Comparison of ENCODE assay signal across 20 cellular contexts in the genomic region with DNA sequence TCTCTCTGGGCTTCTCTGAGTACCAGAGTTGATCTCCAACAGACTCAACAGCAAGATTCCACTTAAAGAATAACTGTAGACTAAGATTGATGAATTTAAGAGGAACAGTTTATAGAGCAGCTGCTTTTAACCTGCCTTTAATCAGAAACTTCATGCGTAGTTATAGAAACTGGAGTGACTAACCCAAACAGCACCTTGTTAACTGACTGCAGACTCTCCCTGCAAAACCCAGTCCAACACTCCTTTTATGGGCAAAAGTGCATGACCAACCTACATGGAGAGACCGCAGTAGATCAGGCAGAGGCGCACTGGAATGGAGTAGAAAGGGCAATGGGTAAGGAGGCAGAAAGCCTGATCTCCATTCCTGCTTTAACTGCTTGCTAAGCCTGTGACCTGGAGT.
"Had no signal": no experiment of that assay in that cellular context is flagged by ENCODE, and none has a peak within 500 bp of the region (broad histone marks: within the 10 kb centered on the region; RNA-seq: fewer than 3 reads in every experiment).

No MANE protein-coding gene starts in this region.

- H3K9ac ChIP-seq: neural progenitor cell had no signal

- H3K4me3 ChIP-seq: body of pancreas, left ventricle myocardium inferior, neural progenitor cell, spleen, tibial artery had no signal

- H3K36me3 ChIP-seq: neural progenitor cell had no signal

- H3K9me3 ChIP-seq: body of pancreas, tibial artery had no signal

- H3K27me3 ChIP-seq: body of pancreas, neural progenitor cell, spleen, tibial artery had no signal

- DNase-seq: activated CD4-positive, alpha-beta T cell treated with anti-CD3 and anti-CD28 coated beads for 48 hours; activated CD4-positive, CD25-positive, alpha-beta regulatory T cell; activated CD8-positive, alpha-beta T cell treated with anti-CD3 and anti-CD28 coated beads for 36 hours; activated naive CD4-positive, alpha-beta T cell; activated naive CD8-positive, alpha-beta T cell treated with anti-CD3 and anti-CD28 coated beads for 36 hours; activated T-cell treated with anti-CD3 and anti-CD28 coated beads, Interleukin-2, amount 50 U/mL, for 1 hour; amygdala; body of pancreas; effector memory CD8-positive, alpha-beta T cell; head of caudate nucleus; kidney; left ventricle myocardium inferior; naive B cell; spleen; stimulated activated naive B cell treated with anti-CD40 and anti-IgM and Interleukin-4, amounts not matched to agents 10 μg/mL and 1 μg/mL and 100 μg/mL, for 72 hours; T-helper 1 cell; T-helper 9 cell; tibial artery had no signal

- ATAC-seq: activated CD8-positive, alpha-beta T cell treated with anti-CD3 and anti-CD28 coated beads for 36 hours; activated T-helper 17 cell treated with anti-CD3 and anti-CD28 coated beads, Interleukin-2, amount 50 U/mL, for 72 hours; body of pancreas; effector memory CD8-positive, alpha-beta T cell; stimulated activated naive B cell treated with anti-CD40 and anti-IgM and Interleukin-4, amounts not matched to agents 10 μg/mL and 1 μg/mL and 100 μg/mL, for 72 hours had no signal

- H3K27ac ChIP-seq: body of pancreas, left ventricle myocardium inferior, neural progenitor cell, spleen, tibial artery had no signal

- H3K4me1 ChIP-seq: body of pancreas, left ventricle myocardium inferior, neural progenitor cell, spleen, tibial artery had no signal
